ENCODE assay signal across 8 cellular contexts in genomic region chr16:29898786-29899515, GRCh38. TPM values are rescaled to one million over a fixed set of nuclear protein-coding genes. Genes with fewer than 3 reads are reported as not detected.
DNase-seq lines count a peak whose midpoint lies in the region; TF ChIP-seq lines count a peak whose summit lies in the region.

No MANE protein-coding gene starts in this region.

- TF ChIP-seq CTCF in endothelial cell (IDR thresholded peaks at IDR 0.05; ENCODE audit: unreplicated experiment) (no peak), GM13977 (IDR thresholded peaks at IDR 0.05; ENCODE audit: extremely low read depth, insufficient read depth, missing control alignments) (no peak)

- peak overlapping the region; percentile 77 for H3K4me3 Mint-ChIP-seq in endothelial cell (ENCODE audit: unreplicated experiment)

- H3K9me3 Mint-ChIP-seq in endothelial cell (ENCODE audit: unreplicated experiment): no peaks in the 10 kb centered on the region

- in situ Hi-C loops in GM13977 (cut with MboI; ENCODE audit: low pct_unique_long_range_greater_than_20kb, low sequenced_read_pairs, unreplicated experiment): no loop called here

- H3K27me3 Mint-ChIP-seq in endothelial cell (ENCODE audit: unreplicated experiment): peaks cover 17% of the 10 kb centered on the region

- H3K27ac Mint-ChIP-seq in endothelial cell (ENCODE audit: unreplicated experiment): peak overlapping the region; percentile 13

- H3K4me3 ChIP-seq in skeletal muscle cell (ENCODE audit: low read depth, low read length): peak overlapping the region; percentile 63

- H3K36me3 Mint-ChIP-seq in endothelial cell (ENCODE audit: low read depth, unreplicated experiment): peaks cover 8% of the 10 kb centered on the region

- DNase-seq in NCI-H2081 (lab: John Stamatoyannopoulos, UW) (peak; percentile 50 to 53), NCI-H2081 treated with DMSO at 0.1 percent for 48 hours (lab: John Stamatoyannopoulos, UW) (no peak), NCI-H526 treated with DMSO at 0.1 percent for 48 hours (lab: John Stamatoyannopoulos, UW) (peak; percentile 55), endothelial cell (ENCODE audit: low spot score) (peak; percentile 74), skeletal muscle cell (ENCODE audit: low read depth) (no peak), GM13977 (ENCODE audit: low spot score) (no peak), MV-4-11 (lab: John Stamatoyannopoulos, UW) (no peak), SIG-M5 treated with dmso at 0.1 percent for 504 hours (lab: John Stamatoyannopoulos, UW; ENCODE audit: unreplicated experiment) (no peak)

- peaks cover 13% of the 10 kb centered on the region for H3K4me1 Mint-ChIP-seq in endothelial cell (ENCODE audit: unreplicated experiment)

RNA-seq across cellular contexts. Expression of gene SEZ6L2, which starts 0.4 kb away (rescaled TPM):
- 34.2 TPM for total RNA-seq in endothelial cell (ENCODE audit: unreplicated experiment)

RNA-seq across cellular contexts. Expression of gene ASPHD1, which starts 1.3 kb away (rescaled TPM):
- 3.0 TPM for total RNA-seq in endothelial cell (ENCODE audit: unreplicated experiment)

RNA-seq across cellular contexts. Expression of gene KCTD13, which starts 27.1 kb away (rescaled TPM):
- 25.8 TPM for total RNA-seq in endothelial cell (ENCODE audit: unreplicated experiment)

RNA-seq across cellular contexts. Expression of gene CDIPT, which starts 35.9 kb away (rescaled TPM):
- total RNA-seq in endothelial cell (ENCODE audit: unreplicated experiment): 85.0 TPM

Comparison
In these comparisons a context has a peak if more than half of its experiments do, and no peak if none do; other contexts are left out.
1. DNase-seq: peak in NCI-H2081 (2 of 2), NCI-H526 treated with DMSO at 0.1 percent for 48 hours (single experiment) and endothelial cell (single experiment); none in NCI-H2081 treated with DMSO at 0.1 percent for 48 hours (single experiment), skeletal muscle cell (single experiment), GM13977 (single experiment), MV-4-11 (single experiment) and SIG-M5 treated with dmso at 0.1 percent for 504 hours (single experiment).